Comparison of ENCODE assay signal across 1 cellular context in the genomic region with DNA sequence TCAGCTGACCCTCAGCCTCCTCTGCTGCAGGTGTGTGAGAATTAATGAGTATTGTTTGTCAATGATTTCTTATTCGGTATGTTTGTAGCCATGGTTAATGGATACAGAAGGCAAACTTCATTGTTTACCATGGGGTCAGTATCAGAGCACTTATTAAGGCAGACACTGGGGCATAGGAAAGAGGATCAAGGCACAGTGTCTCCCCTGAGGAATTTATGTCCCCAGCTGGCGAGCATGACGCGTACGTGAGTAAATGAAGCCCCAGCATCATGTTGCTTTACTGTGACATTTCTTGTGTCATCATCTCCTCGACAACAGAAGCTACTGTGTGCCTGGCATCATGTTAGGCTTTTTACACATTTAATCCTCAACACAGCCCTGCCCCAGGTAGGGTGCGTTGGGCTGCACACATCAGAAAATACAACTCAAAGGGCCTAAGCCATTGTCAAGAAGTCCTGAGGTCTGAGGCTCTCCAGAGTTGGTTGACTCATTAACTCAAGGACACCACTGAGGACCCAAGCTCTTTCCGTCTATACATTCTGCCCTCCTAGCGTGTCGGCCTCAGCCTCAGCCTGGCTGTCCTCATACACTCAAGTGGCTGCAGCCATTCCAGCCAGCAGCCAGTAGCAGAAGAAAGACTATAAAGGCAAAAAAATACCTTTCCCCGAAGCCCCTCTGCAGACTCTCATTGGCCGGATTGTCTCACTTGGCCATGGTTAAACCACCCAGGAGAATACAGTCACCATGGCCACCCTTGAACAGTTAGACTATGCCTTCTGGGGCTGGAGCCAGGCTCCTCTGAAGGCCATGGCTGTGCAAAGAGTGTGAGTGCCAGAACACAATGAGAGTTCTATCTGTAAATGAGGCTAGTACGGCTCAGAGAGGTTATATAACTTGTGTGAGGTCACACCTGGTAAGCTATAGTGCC.
TF ChIP-seq lines count a peak whose summit lies in the region.

No MANE protein-coding gene starts in this region.

TF ChIP-seq in HepG2, 621 proteins besides CTCF, POLR2A, EP300 and RAD21 (continued from another document and continues in another):
- TF ChIP-seq ZNF660 (CRISPR knock-in tag; IDR thresholded peaks at IDR 0.05; ENCODE audit: borderline replicate concordance, low read depth) (no peak), PHF21A (CRISPR knock-in tag; IDR thresholded peaks at IDR 0.05) (0 out of 2 replicates have a peak, but pooled peaks have one; percentile 31), SMAD3 (CRISPR knock-in tag; IDR thresholded peaks at IDR 0.05) (no peak), ISX (CRISPR knock-in tag; conservative IDR thresholded peaks at IDR 0.05) (no peak), CREB1 (IDR thresholded peaks at IDR 0.05) (peak; percentile 81), CREB1 (CRISPR knock-in tag; IDR thresholded peaks at IDR 0.05) (no peak), MEF2D (CRISPR knock-in tag; IDR thresholded peaks at IDR 0.05) (no peak; the same call in 1 of the 2 replicates), ZNF615 (CRISPR knock-in tag; IDR thresholded peaks at IDR 0.05; ENCODE audit: borderline replicate concordance) (no peak), ZNF33B (CRISPR knock-in tag; IDR thresholded peaks at IDR 0.05) (0 out of 2 replicates have a peak, but pooled peaks have one; percentile 30), HMGA1 (CRISPR knock-in tag; conservative IDR thresholded peaks at IDR 0.05) (no peak), FOSL1 (CRISPR knock-in tag; IDR thresholded peaks at IDR 0.05; ENCODE audit: borderline replicate concordance) (no peak), ZNF572 (CRISPR knock-in tag; IDR thresholded peaks at IDR 0.05) (no peak), REL (CRISPR knock-in tag; conservative IDR thresholded peaks at IDR 0.05) (no peak), ZNF83 (CRISPR knock-in tag; IDR thresholded peaks at IDR 0.05; ENCODE audit: borderline replicate concordance) (no peak), ZNF101 (CRISPR knock-in tag; IDR thresholded peaks at IDR 0.05; ENCODE audit: borderline replicate concordance, low read depth) (no peak), ZNF549 (CRISPR knock-in tag; IDR thresholded peaks at IDR 0.05) (no peak), NR2F1 (CRISPR knock-in tag; IDR thresholded peaks at IDR 0.05) (no peak), GTF3A (CRISPR knock-in tag; conservative IDR thresholded peaks at IDR 0.05) (no peak), NFE2L2 (IDR thresholded peaks at IDR 0.05; ENCODE audit: low read length) (no peak), ZFP36L1 (CRISPR knock-in tag; IDR thresholded peaks at IDR 0.05) (no peak), ZNF160 (CRISPR knock-in tag; IDR thresholded peaks at IDR 0.05) (no peak), GABPB1 (CRISPR knock-in tag; IDR thresholded peaks at IDR 0.05) (no peak), PITX1 (CRISPR knock-in tag; IDR thresholded peaks at IDR 0.05) (peak; percentile 48; the same call in 1 of the 2 replicates), ATM (IDR thresholded peaks at IDR 0.05; ENCODE audit: borderline replicate concordance) (no peak), CEBPG (CRISPR knock-in tag; IDR thresholded peaks at IDR 0.05) (no peak), TEAD3 (CRISPR knock-in tag; optimal IDR thresholded peaks at IDR 0.05; ENCODE audit: borderline replicate concordance) (peak; percentile 42), RFXAP (CRISPR knock-in tag; IDR thresholded peaks at IDR 0.05; ENCODE audit: borderline replicate concordance) (0 out of 2 replicates have a peak, but pooled peaks have one; percentile 31)
- TF ChIP-seq, protein P1, sequence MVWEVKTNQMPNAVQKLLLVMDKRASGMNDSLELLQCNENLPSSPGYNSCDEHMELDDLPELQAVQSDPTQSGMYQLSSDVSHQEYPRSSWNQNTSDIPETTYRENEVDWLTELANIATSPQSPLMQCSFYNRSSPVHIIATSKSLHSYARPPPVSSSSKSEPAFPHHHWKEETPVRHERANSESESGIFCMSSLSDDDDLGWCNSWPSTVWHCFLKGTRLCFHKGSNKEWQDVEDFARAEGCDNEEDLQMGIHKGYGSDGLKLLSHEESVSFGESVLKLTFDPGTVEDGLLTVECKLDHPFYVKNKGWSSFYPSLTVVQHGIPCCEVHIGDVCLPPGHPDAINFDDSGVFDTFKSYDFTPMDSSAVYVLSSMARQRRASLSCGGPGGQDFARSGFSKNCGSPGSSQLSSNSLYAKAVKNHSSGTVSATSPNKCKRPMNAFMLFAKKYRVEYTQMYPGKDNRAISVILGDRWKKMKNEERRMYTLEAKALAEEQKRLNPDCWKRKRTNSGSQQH (CRISPR knock-in tag; IDR thresholded peaks at IDR 0.05; ENCODE audit: low read depth), result peak; percentile 40; the same call in 1 of the 2 replicates
- TF ChIP-seq, protein P2, sequence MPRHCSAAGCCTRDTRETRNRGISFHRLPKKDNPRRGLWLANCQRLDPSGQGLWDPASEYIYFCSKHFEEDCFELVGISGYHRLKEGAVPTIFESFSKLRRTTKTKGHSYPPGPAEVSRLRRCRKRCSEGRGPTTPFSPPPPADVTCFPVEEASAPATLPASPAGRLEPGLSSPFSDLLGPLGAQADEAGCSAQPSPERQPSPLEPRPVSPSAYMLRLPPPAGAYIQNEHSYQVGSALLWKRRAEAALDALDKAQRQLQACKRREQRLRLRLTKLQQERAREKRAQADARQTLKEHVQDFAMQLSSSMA (CRISPR knock-in tag; IDR thresholded peaks at IDR 0.05), result no peak
- TF ChIP-seq, protein P3, sequence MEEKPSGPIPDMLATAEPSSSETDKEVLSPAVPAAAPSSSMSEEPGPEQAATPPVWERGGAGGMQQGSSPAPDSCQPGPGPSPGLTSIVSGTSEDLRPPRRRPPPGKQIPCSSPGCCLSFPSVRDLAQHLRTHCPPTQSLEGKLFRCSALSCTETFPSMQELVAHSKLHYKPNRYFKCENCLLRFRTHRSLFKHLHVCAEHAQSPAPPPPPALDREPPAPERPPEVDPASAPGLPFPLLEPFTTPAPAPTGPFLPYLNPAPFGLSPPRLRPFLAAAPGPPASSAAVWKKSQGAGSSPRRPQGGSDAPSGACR (CRISPR knock-in tag; IDR thresholded peaks at IDR 0.05), result no peak
- TF ChIP-seq, protein P4, sequence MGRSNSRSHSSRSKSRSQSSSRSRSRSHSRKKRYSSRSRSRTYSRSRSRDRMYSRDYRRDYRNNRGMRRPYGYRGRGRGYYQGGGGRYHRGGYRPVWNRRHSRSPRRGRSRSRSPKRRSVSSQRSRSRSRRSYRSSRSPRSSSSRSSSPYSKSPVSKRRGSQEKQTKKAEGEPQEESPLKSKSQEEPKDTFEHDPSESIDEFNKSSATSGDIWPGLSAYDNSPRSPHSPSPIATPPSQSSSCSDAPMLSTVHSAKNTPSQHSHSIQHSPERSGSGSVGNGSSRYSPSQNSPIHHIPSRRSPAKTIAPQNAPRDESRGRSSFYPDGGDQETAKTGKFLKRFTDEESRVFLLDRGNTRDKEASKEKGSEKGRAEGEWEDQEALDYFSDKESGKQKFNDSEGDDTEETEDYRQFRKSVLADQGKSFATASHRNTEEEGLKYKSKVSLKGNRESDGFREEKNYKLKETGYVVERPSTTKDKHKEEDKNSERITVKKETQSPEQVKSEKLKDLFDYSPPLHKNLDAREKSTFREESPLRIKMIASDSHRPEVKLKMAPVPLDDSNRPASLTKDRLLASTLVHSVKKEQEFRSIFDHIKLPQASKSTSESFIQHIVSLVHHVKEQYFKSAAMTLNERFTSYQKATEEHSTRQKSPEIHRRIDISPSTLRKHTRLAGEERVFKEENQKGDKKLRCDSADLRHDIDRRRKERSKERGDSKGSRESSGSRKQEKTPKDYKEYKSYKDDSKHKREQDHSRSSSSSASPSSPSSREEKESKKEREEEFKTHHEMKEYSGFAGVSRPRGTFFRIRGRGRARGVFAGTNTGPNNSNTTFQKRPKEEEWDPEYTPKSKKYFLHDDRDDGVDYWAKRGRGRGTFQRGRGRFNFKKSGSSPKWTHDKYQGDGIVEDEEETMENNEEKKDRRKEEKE (IDR thresholded peaks at IDR 0.05), result no peak
- TF ChIP-seq, protein P5, sequence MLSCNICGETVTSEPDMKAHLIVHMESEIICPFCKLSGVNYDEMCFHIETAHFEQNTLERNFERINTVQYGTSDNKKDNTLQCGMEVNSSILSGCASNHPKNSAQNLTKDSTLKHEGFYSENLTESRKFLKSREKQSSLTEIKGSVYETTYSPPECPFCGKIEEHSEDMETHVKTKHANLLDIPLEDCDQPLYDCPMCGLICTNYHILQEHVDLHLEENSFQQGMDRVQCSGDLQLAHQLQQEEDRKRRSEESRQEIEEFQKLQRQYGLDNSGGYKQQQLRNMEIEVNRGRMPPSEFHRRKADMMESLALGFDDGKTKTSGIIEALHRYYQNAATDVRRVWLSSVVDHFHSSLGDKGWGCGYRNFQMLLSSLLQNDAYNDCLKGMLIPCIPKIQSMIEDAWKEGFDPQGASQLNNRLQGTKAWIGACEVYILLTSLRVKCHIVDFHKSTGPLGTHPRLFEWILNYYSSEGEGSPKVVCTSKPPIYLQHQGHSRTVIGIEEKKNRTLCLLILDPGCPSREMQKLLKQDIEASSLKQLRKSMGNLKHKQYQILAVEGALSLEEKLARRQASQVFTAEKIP (CRISPR knock-in tag; IDR thresholded peaks at IDR 0.05; ENCODE audit: borderline replicate concordance), result no peak
- TF ChIP-seq, protein P6, sequence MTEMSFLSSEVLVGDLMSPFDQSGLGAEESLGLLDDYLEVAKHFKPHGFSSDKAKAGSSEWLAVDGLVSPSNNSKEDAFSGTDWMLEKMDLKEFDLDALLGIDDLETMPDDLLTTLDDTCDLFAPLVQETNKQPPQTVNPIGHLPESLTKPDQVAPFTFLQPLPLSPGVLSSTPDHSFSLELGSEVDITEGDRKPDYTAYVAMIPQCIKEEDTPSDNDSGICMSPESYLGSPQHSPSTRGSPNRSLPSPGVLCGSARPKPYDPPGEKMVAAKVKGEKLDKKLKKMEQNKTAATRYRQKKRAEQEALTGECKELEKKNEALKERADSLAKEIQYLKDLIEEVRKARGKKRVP (CRISPR knock-in tag; IDR thresholded peaks at IDR 0.05), result 0 out of 4 replicates have a peak, but pooled peaks of 1 of the 2 experiments have one; percentile 24
- TF ChIP-seq, protein P7, sequence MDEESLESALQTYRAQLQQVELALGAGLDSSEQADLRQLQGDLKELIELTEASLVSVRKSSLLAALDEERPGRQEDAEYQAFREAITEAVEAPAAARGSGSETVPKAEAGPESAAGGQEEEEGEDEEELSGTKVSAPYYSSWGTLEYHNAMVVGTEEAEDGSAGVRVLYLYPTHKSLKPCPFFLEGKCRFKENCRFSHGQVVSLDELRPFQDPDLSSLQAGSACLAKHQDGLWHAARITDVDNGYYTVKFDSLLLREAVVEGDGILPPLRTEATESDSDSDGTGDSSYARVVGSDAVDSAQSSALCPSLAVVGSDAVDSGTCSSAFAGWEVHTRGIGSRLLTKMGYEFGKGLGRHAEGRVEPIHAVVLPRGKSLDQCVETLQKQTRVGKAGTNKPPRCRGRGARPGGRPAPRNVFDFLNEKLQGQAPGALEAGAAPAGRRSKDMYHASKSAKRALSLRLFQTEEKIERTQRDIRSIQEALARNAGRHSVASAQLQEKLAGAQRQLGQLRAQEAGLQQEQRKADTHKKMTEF (CRISPR knock-in tag; IDR thresholded peaks at IDR 0.05), result no peak
- TF ChIP-seq, protein P8, sequence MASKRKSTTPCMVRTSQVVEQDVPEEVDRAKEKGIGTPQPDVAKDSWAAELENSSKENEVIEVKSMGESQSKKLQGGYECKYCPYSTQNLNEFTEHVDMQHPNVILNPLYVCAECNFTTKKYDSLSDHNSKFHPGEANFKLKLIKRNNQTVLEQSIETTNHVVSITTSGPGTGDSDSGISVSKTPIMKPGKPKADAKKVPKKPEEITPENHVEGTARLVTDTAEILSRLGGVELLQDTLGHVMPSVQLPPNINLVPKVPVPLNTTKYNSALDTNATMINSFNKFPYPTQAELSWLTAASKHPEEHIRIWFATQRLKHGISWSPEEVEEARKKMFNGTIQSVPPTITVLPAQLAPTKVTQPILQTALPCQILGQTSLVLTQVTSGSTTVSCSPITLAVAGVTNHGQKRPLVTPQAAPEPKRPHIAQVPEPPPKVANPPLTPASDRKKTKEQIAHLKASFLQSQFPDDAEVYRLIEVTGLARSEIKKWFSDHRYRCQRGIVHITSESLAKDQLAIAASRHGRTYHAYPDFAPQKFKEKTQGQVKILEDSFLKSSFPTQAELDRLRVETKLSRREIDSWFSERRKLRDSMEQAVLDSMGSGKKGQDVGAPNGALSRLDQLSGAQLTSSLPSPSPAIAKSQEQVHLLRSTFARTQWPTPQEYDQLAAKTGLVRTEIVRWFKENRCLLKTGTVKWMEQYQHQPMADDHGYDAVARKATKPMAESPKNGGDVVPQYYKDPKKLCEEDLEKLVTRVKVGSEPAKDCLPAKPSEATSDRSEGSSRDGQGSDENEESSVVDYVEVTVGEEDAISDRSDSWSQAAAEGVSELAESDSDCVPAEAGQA (IDR thresholded peaks at IDR 0.05; ENCODE audit: low read depth), result 0 out of 2 replicates have a peak, but pooled peaks have one; percentile 9
- TF ChIP-seq, protein P8 (CRISPR knock-in tag; IDR thresholded peaks at IDR 0.05; ENCODE audit: borderline replicate concordance), result no peak
- TF ChIP-seq, protein P9, sequence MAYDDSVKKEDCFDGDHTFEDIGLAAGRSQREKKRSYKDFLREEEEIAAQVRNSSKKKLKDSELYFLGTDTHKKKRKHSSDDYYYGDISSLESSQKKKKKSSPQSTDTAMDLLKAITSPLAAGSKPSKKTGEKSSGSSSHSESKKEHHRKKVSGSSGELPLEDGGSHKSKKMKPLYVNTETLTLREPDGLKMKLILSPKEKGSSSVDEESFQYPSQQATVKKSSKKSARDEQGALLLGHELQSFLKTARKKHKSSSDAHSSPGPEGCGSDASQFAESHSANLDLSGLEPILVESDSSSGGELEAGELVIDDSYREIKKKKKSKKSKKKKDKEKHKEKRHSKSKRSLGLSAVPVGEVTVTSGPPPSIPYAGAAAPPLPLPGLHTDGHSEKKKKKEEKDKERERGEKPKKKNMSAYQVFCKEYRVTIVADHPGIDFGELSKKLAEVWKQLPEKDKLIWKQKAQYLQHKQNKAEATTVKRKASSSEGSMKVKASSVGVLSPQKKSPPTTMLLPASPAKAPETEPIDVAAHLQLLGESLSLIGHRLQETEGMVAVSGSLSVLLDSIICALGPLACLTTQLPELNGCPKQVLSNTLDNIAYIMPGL (CRISPR knock-in tag; IDR thresholded peaks at IDR 0.05; ENCODE audit: borderline replicate concordance in 1 of 2, low read depth in 1 of 2), result no peak
